ENCODE assay signal across 8 cellular contexts in genomic region chr12:123427036-123427769, GRCh38. TPM values are rescaled to one million over a fixed set of nuclear protein-coding genes. Genes with fewer than 3 reads are reported as not detected.
DNase-seq lines count a peak whose midpoint lies in the region; ATAC-seq and TF ChIP-seq lines count a peak whose summit lies in the region.

No MANE protein-coding gene starts in this region.

- peak overlapping the region; percentile 23 for H3K4me3 Mint-ChIP-seq in activated naive CD8-positive, alpha-beta T cell

- peaks cover 6 to 42% of the 10 kb centered on the region in 2 donors for H3K36me3 ChIP-seq in psoas muscle (ENCODE audit: insufficient read depth in 1 of 2, low read depth in 1 of 2)

- H3K9me3 ChIP-seq in psoas muscle: no peaks in the 10 kb centered on the region

- H3K27ac Mint-ChIP-seq in activated naive CD8-positive, alpha-beta T cell: peak overlapping the region; percentile 79

- intact Hi-C loops in psoas muscle (cut with DNase I): no loop called here

- peaks cover 3% of the 10 kb centered on the region for H3K36me3 Mint-ChIP-seq in activated naive CD8-positive, alpha-beta T cell

- H3K4me3 ChIP-seq in GM12864 (ENCODE audit: low read depth, low read length) (no peak overlapping the region), psoas muscle (no peak overlapping the region)

- H3K27ac ChIP-seq in foreskin keratinocyte (no peak overlapping the region), psoas muscle (no peak overlapping the region)

- H3K27me3 Mint-ChIP-seq in activated naive CD8-positive, alpha-beta T cell: no peaks in the 10 kb centered on the region

- peak; percentile 87 for ATAC-seq in GM19452 (IDR thresholded peaks at IDR 0.05; ENCODE audit: unreplicated experiment)
- ATAC-seq in HG03139 (IDR thresholded peaks at IDR 0.05; ENCODE audit: unreplicated experiment): peak; percentile 86
- ATAC-seq in foreskin keratinocyte: no peak
- ATAC-seq in psoas muscle: no peak

- no peaks in the 10 kb centered on the region for H3K4me1 ChIP-seq in foreskin keratinocyte
- no peaks in the 10 kb centered on the region for H3K4me1 ChIP-seq in psoas muscle

- no peaks in the 10 kb centered on the region for H3K9me3 Mint-ChIP-seq in activated naive CD8-positive, alpha-beta T cell (ENCODE audit: low read depth)

- peak; percentile 93 for DNase-seq in GM12864 (ENCODE audit: low read depth)
- no peak for DNase-seq in foreskin keratinocyte
- no peak for DNase-seq in psoas muscle
- DNase-seq in DMS 273 (lab: John Stamatoyannopoulos, UW; ENCODE audit: unreplicated experiment): no peak
- DNase-seq in 8988T: no peak

- H3K4me1 Mint-ChIP-seq in activated naive CD8-positive, alpha-beta T cell (ENCODE audit: low read depth): peaks cover 18% of the 10 kb centered on the region

- H3K27me3 ChIP-seq in foreskin keratinocyte: no peaks in the 10 kb centered on the region
- H3K27me3 ChIP-seq in psoas muscle (ENCODE audit: insufficient read depth in 3 of 3, low read length in 2 of 3): no peaks in the 10 kb centered on the region

- 88 to 93% (median 92%) methylated on average over 8 of the region's 8 CpGs for WGBS in psoas muscle, 3 donors

- no peak for TF ChIP-seq CTCF in GM12864 (IDR thresholded peaks at IDR 0.05; ENCODE audit: low read depth, low read length, missing control alignments)
- no peak for TF ChIP-seq CTCF in foreskin keratinocyte (conservative IDR thresholded peaks at IDR 0.05)
- no peak for TF ChIP-seq CTCF in psoas muscle (IDR thresholded peaks at IDR 0.05)

RNA-seq across cellular contexts. Expression of gene RILPL2, which starts 9.3 kb away (rescaled TPM):
- 3.9 and 4.1 TPM in 2 replicates for total RNA-seq in foreskin keratinocyte
- 3.9 and 4.4 TPM in 2 replicates for polyA plus RNA-seq in foreskin keratinocyte
- total RNA-seq in psoas muscle: 1 to 10 TPM in 3 of 4 donors, under 1 TPM in 1; 0.69 to 1.2 (median 1.1) TPM
- polyA plus RNA-seq in psoas muscle: 1 to 10 TPM; 1.1 to 1.6 (median 1.2) TPM

RNA-seq across cellular contexts. Expression of gene SNRNP35, which starts 30.7 kb away (rescaled TPM):
- 17.7 and 21.7 TPM in 2 replicates for total RNA-seq in foreskin keratinocyte
- polyA plus RNA-seq in foreskin keratinocyte: 30.8 and 31.6 TPM in 2 replicates
- 10 to 100 TPM; 19.8 to 35.1 (median 25.5) TPM for total RNA-seq in psoas muscle
- polyA plus RNA-seq in psoas muscle: 10 to 100 TPM; 31.7 to 44.0 (median 42.6) TPM

RNA-seq across cellular contexts. Expression of gene KMT5A, which starts 43.3 kb away (rescaled TPM):
- 56.5 and 62.8 TPM in 2 replicates for total RNA-seq in foreskin keratinocyte
- 25.3 and 27.1 TPM in 2 replicates for polyA plus RNA-seq in foreskin keratinocyte
- 10 to 100 TPM; 15.6 to 29.0 (median 22.0) TPM for total RNA-seq in psoas muscle
- 10 to 100 TPM; 10.0 to 29.0 (median 17.9) TPM for polyA plus RNA-seq in psoas muscle

Comparison
In these comparisons a context has a peak if more than half of its experiments do, and no peak if none do; other contexts are left out.
1. ATAC-seq: peak in GM19452 (single experiment) and HG03139 (single experiment); none in foreskin keratinocyte (single experiment) and psoas muscle (0 of 4).